Comparison of ENCODE assay signal across 8 cellular contexts in the genomic region with DNA sequence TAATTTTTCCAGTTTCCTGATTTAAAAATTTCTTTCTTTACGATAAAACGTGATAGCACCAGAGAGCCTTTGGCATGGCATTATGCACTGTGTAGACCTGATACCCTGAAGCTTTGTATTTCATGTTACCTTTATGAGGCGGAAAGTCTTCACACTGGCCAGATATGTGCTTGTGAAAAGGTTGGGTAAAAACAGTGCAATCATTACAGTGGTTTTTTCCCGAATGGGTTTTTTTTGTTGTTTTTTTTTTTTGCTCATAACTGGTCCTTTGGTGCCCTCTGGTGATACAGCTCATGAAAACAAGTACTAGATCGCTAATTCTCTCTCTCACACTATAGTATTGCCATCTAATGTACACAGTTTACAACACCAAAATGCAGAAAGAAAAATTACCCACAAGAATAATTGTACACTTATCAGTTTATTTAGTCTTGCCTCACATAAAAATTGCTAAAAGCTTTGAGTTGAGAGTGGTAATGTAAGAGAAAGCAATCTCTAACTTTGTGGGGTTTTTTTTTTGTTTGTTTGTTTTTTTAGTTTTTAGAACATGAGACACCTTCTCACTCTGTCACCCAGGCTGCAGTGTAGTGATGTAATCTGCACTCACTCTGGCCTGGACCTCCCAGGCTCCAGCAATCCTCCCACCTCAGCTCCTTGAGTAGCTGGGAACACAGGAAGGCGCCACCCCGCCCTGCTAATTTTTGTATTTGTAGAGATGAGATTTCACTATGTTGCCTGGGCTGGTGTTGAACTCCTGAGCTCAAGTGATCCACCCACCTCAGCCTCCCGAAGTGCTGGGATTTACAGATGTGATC. TPM values are rescaled to one million over a fixed set of nuclear protein-coding genes. Genes with fewer than 3 reads are reported as not detected.
DNase-seq lines count a peak whose midpoint lies in the region; ATAC-seq and TF ChIP-seq lines count a peak whose summit lies in the region.

No MANE protein-coding gene starts in this region.

- peaks cover 13% of the 10 kb centered on the region for H3K36me3 Mint-ChIP-seq in activated CD8-positive, alpha-beta memory T cell treated with anti-CD3 and anti-CD28 coated beads, Interleukin-2, amount 10 ng/mL, durations not matched to agents 7 days and 5 days

- no peak for TF ChIP-seq EP300 in sigmoid colon (IDR thresholded peaks at IDR 0.05)

- 36 to 41% methylated on average over 8 of the region's 8 CpGs for WGBS in heart right ventricle, 2 donors
- WGBS in sigmoid colon, 2 donors = 42 to 52% methylated on average over 8 of the region's 8 CpGs

- CTCF ChIA-PET in activated CD8-positive, alpha-beta memory T cell treated with anti-CD3 and anti-CD28 coated beads, Interleukin-2, amount 10 ng/mL, durations not matched to agents 7 days and 5 days (lab: Charles Lee) = interaction anchor here (0.8 to 1.9 kb wide), 11 partner anchors 9 to 397 kb away, joined by 3 to 11 read pairs (median 4); no protein-coding TSS in a partner anchor

- no peaks in the 10 kb centered on the region for H4K20me1 ChIP-seq in DOHH2 (ENCODE audit: control insufficient read depth, insufficient read depth, low read depth, low read length)

- H3K27ac ChIP-seq in DOHH2 (ENCODE audit: low read depth, low read length) = no peak overlapping the region
- H3K27ac ChIP-seq in heart right ventricle = no peak overlapping the region
- no peak overlapping the region for H3K27ac ChIP-seq in sigmoid colon

- peaks cover 20% of the 10 kb centered on the region for H3K9me3 ChIP-seq in DOHH2 (ENCODE audit: control insufficient read depth, insufficient read depth, low read length)
- H3K9me3 ChIP-seq in heart right ventricle = peaks cover 0 to 30% (median 14%) of the 10 kb centered on the region in 11 donors
- peaks cover 0 to 11% (median 7%) of the 10 kb centered on the region in 4 donors for H3K9me3 ChIP-seq in sigmoid colon

- H3K4me1 Mint-ChIP-seq in activated CD8-positive, alpha-beta memory T cell treated with anti-CD3 and anti-CD28 coated beads, Interleukin-2, amount 10 ng/mL, durations not matched to agents 7 days and 5 days = peaks cover 2% of the 10 kb centered on the region

- H3F3A ChIP-seq in DOHH2 (ENCODE audit: control insufficient read depth, insufficient read depth) = peaks cover 7% of the 10 kb centered on the region

- no peak overlapping the region for H3K4me3 ChIP-seq in DOHH2 (ENCODE audit: low read length)
- H3K4me3 ChIP-seq in WI38 (ENCODE audit: low read depth, low read length) = no peak overlapping the region
- H3K4me3 ChIP-seq in heart right ventricle = peak overlapping the region in 6 of 10 donors; percentile 18 to 47 (median 25)
- H3K4me3 ChIP-seq in sigmoid colon = peak overlapping the region in 2 of 4 donors; percentile 14 to 20

- H3K9me2 ChIP-seq in DOHH2 (replicated peaks; ENCODE audit: control insufficient read depth, low read length) = no peaks in the 10 kb centered on the region

- no peaks in the 10 kb centered on the region for H3K79me2 ChIP-seq in DOHH2 (ENCODE audit: control insufficient read depth, low read length)

- H3K27me3 Mint-ChIP-seq in activated CD8-positive, alpha-beta memory T cell treated with anti-CD3 and anti-CD28 coated beads, Interleukin-2, amount 10 ng/mL, durations not matched to agents 7 days and 5 days = no peaks in the 10 kb centered on the region

- peak overlapping the region; percentile 19; the same call in 1 of the 2 replicates for H3K4me2 ChIP-seq in DOHH2 (ENCODE audit: low read length)

- H3K4me3 Mint-ChIP-seq in activated CD8-positive, alpha-beta memory T cell treated with anti-CD3 and anti-CD28 coated beads, Interleukin-2, amount 10 ng/mL, durations not matched to agents 7 days and 5 days = no peak overlapping the region

- intact Hi-C loops in heart right ventricle (cut with DNase I) (loop anchor here (1.0 to 10.0 kb wide), 12 partner anchors 64 to 394 kb away; no protein-coding TSS in a partner anchor), sigmoid colon (cut with DNase I) (loop anchor here (1.0 to 5.0 kb wide), 3 partner anchors 189 to 779 kb away; no protein-coding TSS in a partner anchor)

- H3K36me3 ChIP-seq in DOHH2 (ENCODE audit: control insufficient read depth, low read length) (peaks cover 4% of the 10 kb centered on the region; the same call in 1 of the 2 replicates), heart right ventricle (peaks cover 0 to 4% (median 0%) of the 10 kb centered on the region in 9 donors), sigmoid colon (no peaks in the 10 kb centered on the region)

- TF ChIP-seq CTCF in DOHH2 (IDR thresholded peaks at IDR 0.05; ENCODE audit: low read depth, low read length, poor library complexity, severe bottlenecking) (peak; percentile 68), WI38 (IDR thresholded peaks at IDR 0.05; ENCODE audit: low read depth, low read length) (peak; percentile 39; the same call in 1 of the 2 replicates), heart right ventricle (IDR thresholded peaks at IDR 0.05) (peak; percentile 35 to 84 (median 65)), sigmoid colon (IDR thresholded peaks at IDR 0.05) (peak in 3 of 4 experiments; percentile 22 to 54 (median 42))

- H3K9me3 Mint-ChIP-seq in activated CD8-positive, alpha-beta memory T cell treated with anti-CD3 and anti-CD28 coated beads, Interleukin-2, amount 10 ng/mL, durations not matched to agents 7 days and 5 days (ENCODE audit: low read depth) = peaks cover 10% of the 10 kb centered on the region

- DNase-seq in LHCN-M2 (ENCODE audit: low read depth) (peak; percentile 51), heart right ventricle (no peak), sigmoid colon (no peak), ureter (ENCODE audit: low spot score) (no peak)
- DNase-seq in activated CD8-positive, alpha-beta memory T cell treated with anti-CD3 and anti-CD28 coated beads, Interleukin-2, amount 10 ng/mL, durations not matched to agents 7 days and 5 days = no peak

- H3K4me1 ChIP-seq in DOHH2 (ENCODE audit: control insufficient read depth, low read length) = peaks cover 12% of the 10 kb centered on the region
- H3K4me1 ChIP-seq in heart right ventricle = peaks cover 0 to 29% (median 8%) of the 10 kb centered on the region in 9 donors
- H3K4me1 ChIP-seq in sigmoid colon = peaks cover 0 to 33% (median 11%) of the 10 kb centered on the region in 4 donors

- no peak overlapping the region for H3K27ac Mint-ChIP-seq in activated CD8-positive, alpha-beta memory T cell treated with anti-CD3 and anti-CD28 coated beads, Interleukin-2, amount 10 ng/mL, durations not matched to agents 7 days and 5 days

- peak; percentile 56 for ATAC-seq in GM19467 (IDR thresholded peaks at IDR 0.05; ENCODE audit: unreplicated experiment)
- peak in 7 of 8 donors; percentile 35 to 79 (median 58) for ATAC-seq in heart right ventricle
- ATAC-seq in activated CD8-positive, alpha-beta memory T cell treated with anti-CD3 and anti-CD28 coated beads, Interleukin-2, amount 10 ng/mL, durations not matched to agents 7 days and 5 days = no peak

- no peak for TF ChIP-seq POLR2A in sigmoid colon (IDR thresholded peaks at IDR 0.05)

- no peaks in the 10 kb centered on the region for H3K27me3 ChIP-seq in DOHH2 (ENCODE audit: control insufficient read depth, low read length)
- no peaks in the 10 kb centered on the region for H3K27me3 ChIP-seq in heart right ventricle
- no peaks in the 10 kb centered on the region for H3K27me3 ChIP-seq in sigmoid colon

RNA-seq across cellular contexts. Expression of a gene that starts 21.3 kb away (rescaled TPM):
- total RNA-seq in LHCN-M2 (2014; rRNA removed) (94.5 and 95.1 TPM in 2 replicates), heart right ventricle (100 to 1,000 TPM in 2 of 10 donors, 10 to 100 TPM in 8; 74.1 to 122 (median 90.9) TPM), sigmoid colon (100 to 1,000 TPM in 2 of 4 donors, 10 to 100 TPM in 2; 80.9 to 119 (median 107) TPM), ureter (122 TPM)
- polyA plus RNA-seq in LHCN-M2 (2012) = 47.9 TPM
- polyA plus RNA-seq in heart right ventricle (10 to 100 TPM; 21.7 to 99.5 TPM), sigmoid colon (10 to 100 TPM in 2 of 3 donors, 1 to 10 TPM in 1; 6.6 to 36.5 (median 11.1) TPM)
- 100 to 1,000 TPM; 154 to 169 TPM for total RNA-seq in activated CD8-positive, alpha-beta memory T cell treated with anti-CD3 and anti-CD28 coated beads, Interleukin-2, amount 10 ng/mL, durations not matched to agents 7 days and 5 days

Comparison
In these comparisons a context has a peak if more than half of its experiments do, and no peak if none do; other contexts are left out.
1. H3K4me3 ChIP-seq: peak in heart right ventricle (6 of 10); none in DOHH2 (single experiment) and WI38 (single experiment).
2. Peak in every context shown above with its lines, with median percentiles within 50 percentile points of each other: CTCF ChIP-seq.